18 cellular contexts compared by ENCODE assay signal in genomic region chr11:399731-400211, GRCh38. TPM values are rescaled to one million over a fixed set of nuclear protein-coding genes. Genes with fewer than 3 reads are reported as not detected.
DNase-seq lines count a peak whose midpoint lies in the region; ATAC-seq, FAIRE-seq and TF ChIP-seq lines count a peak whose summit lies in the region.
"Had no signal": no experiment of that assay in that cellular context is flagged by ENCODE, and none has a peak within 500 bp of the region (broad histone marks: within the 10 kb centered on the region; RNA-seq: fewer than 3 reads in every experiment).

No MANE protein-coding gene starts in this region.

- no peaks in the 10 kb centered on the region for H3K9me3 Mint-ChIP-seq in stimulated activated effector memory CD8-positive, alpha-beta T cell treated with anti-CD3 and anti-CD28 coated beads, Interleukin-12 subunit alpha, Interleukin-12 subunit beta, amount 100 ng/mL, for 72 hours
- H3K9me3 Mint-ChIP-seq: CD8-positive, alpha-beta memory T cell had no signal

- in situ Hi-C loops in K562 (cut with MboI), result no loop called here

- H3K27me3 ChIP-seq in left ventricle myocardium inferior (ENCODE audit: low read depth) (peaks cover 9% of the 10 kb centered on the region), K562 (ENCODE audit: control insufficient read depth in 2 of 2, insufficient read depth in 2 of 2, low read length in 2 of 2) (no peaks in the 10 kb centered on the region), stomach (peaks cover 0 to 27% (median 10%) of the 10 kb centered on the region in 3 donors)

- no peaks in the 10 kb centered on the region for H4K20me1 ChIP-seq in K562 (replicated peaks; ENCODE audit: control insufficient read depth, insufficient read depth, low read length)

- H3K9me3 ChIP-seq in left ventricle myocardium inferior (replicated peaks), result no peaks in the 10 kb centered on the region
- H3K9me3 ChIP-seq in K562 (replicated peaks; ENCODE audit: control insufficient read depth, insufficient read depth, low read depth, low read length), result peaks cover 2% of the 10 kb centered on the region; the same call in 1 of the 2 replicates
- H3K9me3 ChIP-seq in stomach, result no peaks in the 10 kb centered on the region

- TF ChIP-seq EP300 in K562 (IDR thresholded peaks at IDR 0.05; ENCODE audit: low read length) (no peak), stomach (IDR thresholded peaks at IDR 0.05) (no peak)

- H3K27ac Mint-ChIP-seq in stimulated activated effector memory CD8-positive, alpha-beta T cell treated with anti-CD3 and anti-CD28 coated beads, Interleukin-12 subunit alpha, Interleukin-12 subunit beta, amount 100 ng/mL, for 72 hours, result no peak overlapping the region

- H3K4me3 ChIP-seq in left ventricle myocardium inferior (no peak overlapping the region), K562 (no peak overlapping the region), stomach (no peak overlapping the region)
- H3K4me3 ChIP-seq: BLaER1 treated with 17β-estradiol and CSF1 and Interleukin-3, amounts not matched to agents 10 nM and 100 nM had no signal

- POLR2A ChIA-PET in K562 (lab: Yijun Ruan, JAX), result no interaction called here

- peaks cover 19% of the 10 kb centered on the region for H3K36me3 Mint-ChIP-seq in stimulated activated effector memory CD8-positive, alpha-beta T cell treated with anti-CD3 and anti-CD28 coated beads, Interleukin-12 subunit alpha, Interleukin-12 subunit beta, amount 100 ng/mL, for 72 hours
- H3K36me3 Mint-ChIP-seq: CD8-positive, alpha-beta memory T cell had no signal

- H3K4me2 ChIP-seq in K562 (ENCODE audit: insufficient read depth, low read length), result no peak overlapping the region
- H3K4me2 ChIP-seq: BLaER1 treated with 17β-estradiol and CSF1 and Interleukin-3, amounts not matched to agents 10 nM and 100 nM had no signal

- ATAC-seq in Right ventricle myocardium inferior (no peak), K562 (no peak), HG03469 (IDR thresholded peaks at IDR 0.05; ENCODE audit: unreplicated experiment) (no peak)
- peak; percentile 50 for ATAC-seq in stimulated activated effector memory CD8-positive, alpha-beta T cell treated with anti-CD3 and anti-CD28 coated beads, Interleukin-12 subunit alpha, Interleukin-12 subunit beta, amount 100 ng/mL, for 72 hours

- TF ChIP-seq CTCF in left ventricle myocardium inferior (IDR thresholded peaks at IDR 0.05; ENCODE audit: borderline replicate concordance) (no peak), K562 (IDR thresholded peaks at IDR 0.05 in 2 of 3, conservative IDR thresholded peaks at IDR 0.05 in 1 of 3; ENCODE audit: insufficient read depth in 2 of 3, low read depth in 1 of 3, low read length in 3 of 3) (no peak), stomach (IDR thresholded peaks at IDR 0.05) (no peak)

- no TSS peak for BruUV-seq in K562 (replicated peaks; lab: Mats Ljungman, UMichigan)

- TF ChIP-seq RAD21 in K562 (CRISPR knock-in tag; conservative IDR thresholded peaks at IDR 0.05 in 1 of 2, IDR thresholded peaks at IDR 0.05 in 1 of 2), result no peak

- H3K4me1 ChIP-seq in left ventricle myocardium inferior, result peaks cover 13% of the 10 kb centered on the region
- peaks cover 5 to 39% of the 10 kb centered on the region in 2 experiments; a peak in 4 of 5 replicates for H3K4me1 ChIP-seq in K562 (replicated peaks in 1 of 2; ENCODE audit: control insufficient read depth in 2 of 2, insufficient read depth in 2 of 2, low read length in 2 of 2)
- peaks cover 0 to 34% (median 29%) of the 10 kb centered on the region in 4 donors for H3K4me1 ChIP-seq in stomach

- H3K27ac ChIP-seq in left ventricle myocardium inferior (replicated peaks) (no peak overlapping the region), K562 (ENCODE audit: extremely low read depth, low read depth, low read length) (no peak overlapping the region), stomach (no peak overlapping the region)
- H3K27ac ChIP-seq: BLaER1 treated with 17β-estradiol and CSF1 and Interleukin-3, amounts not matched to agents 10 nM and 100 nM had no signal

- intact Hi-C loops in Right ventricle myocardium inferior (cut with DNase I) (no loop called here), left ventricle myocardium inferior (cut with micrococcal nuclease) (no loop called here), K562 (cut with micrococcal nuclease) (no loop called here), stomach (cut with DNase I; ENCODE audit: low total_unique reads) (no loop called here)

- H3K9me1 ChIP-seq in K562 (ENCODE audit: control insufficient read depth, insufficient read depth, low read length), result no peaks in the 10 kb centered on the region

- H3K79me2 ChIP-seq in K562 (ENCODE audit: control insufficient read depth, insufficient read depth, low read length), result peaks cover 19% of the 10 kb centered on the region

- no peak overlapping the region for H2AFZ ChIP-seq in K562 (ENCODE audit: low read depth, low read length)

- peaks cover 14% of the 10 kb centered on the region for H3K4me1 Mint-ChIP-seq in stimulated activated effector memory CD8-positive, alpha-beta T cell treated with anti-CD3 and anti-CD28 coated beads, Interleukin-12 subunit alpha, Interleukin-12 subunit beta, amount 100 ng/mL, for 72 hours

- CTCF ChIA-PET in K562 (lab: Yijun Ruan, JAX; ENCODE audit: low intra/inter-chr PET ratio), result no interaction called here

- no peak overlapping the region for H3K9ac ChIP-seq in K562 (ENCODE audit: insufficient read depth in 1 of 2, low read depth in 2 of 2, low read length in 2 of 2)
- H3K9ac ChIP-seq: BLaER1 treated with 17β-estradiol and CSF1 and Interleukin-3, amounts not matched to agents 10 nM and 100 nM had no signal

- no peaks in the 10 kb centered on the region for H3K36me3 ChIP-seq in left ventricle myocardium inferior
- H3K36me3 ChIP-seq in K562 (ENCODE audit: control insufficient read depth, insufficient read depth, low read length), result peaks cover 62% of the 10 kb centered on the region; the same call in 2 of the 3 replicates
- H3K36me3 ChIP-seq in stomach, result peaks cover 0 to 46% (median 27%) of the 10 kb centered on the region in 4 donors
- H3K36me3 ChIP-seq: BLaER1 treated with 17β-estradiol and CSF1 and Interleukin-3, amounts not matched to agents 10 nM and 100 nM had no signal

- no peak overlapping the region for H3K4me3 Mint-ChIP-seq in stimulated activated effector memory CD8-positive, alpha-beta T cell treated with anti-CD3 and anti-CD28 coated beads, Interleukin-12 subunit alpha, Interleukin-12 subunit beta, amount 100 ng/mL, for 72 hours
- H3K4me3 Mint-ChIP-seq: CD8-positive, alpha-beta memory T cell had no signal

- TF ChIP-seq POLR2A in K562 (conservative IDR thresholded peaks at IDR 0.05) (no peak), stomach (IDR thresholded peaks at IDR 0.05) (no peak)

- DNase-seq in Right ventricle myocardium inferior (ENCODE audit: missing footprints) (peak; percentile 35), left ventricle myocardium inferior (no peak), EH (ENCODE audit: low read depth) (peak; percentile 18), K562 (ENCODE audit: extremely low read depth in 1 of 4, low spot score in 3 of 4) (no peak), stomach (no peak)
- no peak for DNase-seq in stimulated activated effector memory CD8-positive, alpha-beta T cell treated with anti-CD3 and anti-CD28 coated beads, Interleukin-12 subunit alpha, Interleukin-12 subunit beta, amount 100 ng/mL, for 72 hours (ENCODE audit: low spot score in 2 of 2)
- DNase-seq: CD8-positive, alpha-beta memory T cell; DMS79 treated with DMSO at 0.1 percent for 48 hours; KG1; NCI-H1417; NCI-H187; NCI-H345; NCI-H524 treated with DMSO at 0.1 percent for 48 hours had no signal

- no peak for FAIRE-seq in K562 (lab: Jason Lieb, UNC)
- FAIRE-seq: A204.1 had no signal

- 95% methylated on average over 14 of the region's 21 CpGs for WGBS in K562 (ENCODE audit: insufficient coverage, low coverage, missing lambda C conversion rate)
- WGBS in stomach, 5 donors, result 47 to 95% (median 88%) methylated on average over 15 to 21 of the region's 21 CpGs

RNA-seq across cellular contexts. Expression of gene PKP3, which starts 5.8 kb away (rescaled TPM):
- total RNA-seq in Right ventricle myocardium inferior (0.32 TPM), left ventricle myocardium inferior (0.52 TPM), K562 (2014; rRNA removed) (99.7 and 122 TPM in 2 replicates), K562 (2014; rRNA removed; fragmentation: Illumina TruSeq; extraction: Trizol) (11.2 and 14.9 TPM in 2 replicates), K562 (2015; rRNA removed; fragmentation: Illumina TruSeq; extraction: Trizol) (30.7 and 36.6 TPM in 2 replicates), K562 (2021) (102 and 110 TPM in 2 replicates), stomach (100 to 1,000 TPM in 3 of 5 donors, 10 to 100 TPM in 2; 26.3 to 356 (median 141) TPM)
- total RNA-seq in K562 (2011; cell fraction: chromatin; rRNA removed; ENCODE audit: low replicate concordance), result 29.8 and 101 TPM in 2 replicates
- 77.2 and 90.9 TPM in 2 replicates for total RNA-seq in K562 (2011; cell fraction: nucleolus; rRNA removed)
- total RNA-seq in K562 (2011; cell fraction: nucleoplasm; rRNA removed), result 38.5 and 42.2 TPM in 2 replicates
- polyA plus RNA-seq in K562 (2011; rRNA removed) (45.4 and 47.8 TPM in 2 replicates), K562 (2014; fragmentation: Illumina TruSeq; extraction: Trizol) (26.9 and 39.7 TPM in 2 replicates), K562 (2014; fragmentation: Nextera tagmentation; extraction: Ambion mirVana) (under 1 TPM; 0.11 to 0.45 TPM), K562 (2014; rRNA removed) (73.9 and 78.9 TPM in 2 replicates), stomach (10 to 100 TPM; 31.1 to 94.5 (median 41.7) TPM)
- polyA plus RNA-seq in K562 (2011; cell fraction: cytosol; rRNA removed), result 40.1 and 126 TPM in 2 replicates
- 77.2 and 108 TPM in 2 replicates for polyA plus RNA-seq in K562 (2011; cell fraction: nucleus; rRNA removed)
- polyA plus RNA-seq in K562 (2012), result 49.0 and 59.2 TPM in 2 replicates
- 8.3 and 21.7 TPM in 2 replicates for polyA minus RNA-seq in K562 (2011; rRNA and poly(A)+ RNA removed)
- 71.3 and 72.2 TPM in 2 replicates for polyA minus RNA-seq in K562 (2011; cell fraction: cytosol; rRNA and poly(A)+ RNA removed)
- 28.1 and 30.5 TPM in 2 replicates for polyA minus RNA-seq in K562 (2011; cell fraction: nucleus; rRNA and poly(A)+ RNA removed)
- total RNA-seq: CD8-positive, alpha-beta memory T cell; SK-MEL-5 had no signal

RNA-seq across cellular contexts. Expression of gene SIGIRR, which starts 15.0 kb away (rescaled TPM):
- total RNA-seq in Right ventricle myocardium inferior (50.0 TPM), left ventricle myocardium inferior (34.9 TPM), K562 (2014; rRNA removed) (109 and 114 TPM in 2 replicates), K562 (2014; rRNA removed; fragmentation: Illumina TruSeq; extraction: Trizol) (6.0 and 7.2 TPM in 2 replicates), K562 (2015; rRNA removed; fragmentation: Illumina TruSeq; extraction: Trizol) (50.6 and 51.6 TPM in 2 replicates), K562 (2021) (83.1 and 93.8 TPM in 2 replicates), stomach (100 to 1,000 TPM in 3 of 5 donors, 10 to 100 TPM in 2; 11.4 to 325 (median 110) TPM)
- 8.7 and 27.6 TPM in 2 replicates for total RNA-seq in K562 (2011; cell fraction: chromatin; rRNA removed; ENCODE audit: low replicate concordance)
- 50.7 and 50.9 TPM in 2 replicates for total RNA-seq in K562 (2011; cell fraction: nucleolus; rRNA removed)
- total RNA-seq in K562 (2011; cell fraction: nucleoplasm; rRNA removed), result 15.8 and 24.1 TPM in 2 replicates
- polyA plus RNA-seq in K562 (2011; rRNA removed) (22.5 and 25.0 TPM in 2 replicates), K562 (2014; fragmentation: Illumina TruSeq; extraction: Trizol) (14.8 and 46.2 TPM in 2 replicates), K562 (2014; fragmentation: Nextera tagmentation; extraction: Ambion mirVana) (10 to 100 TPM in 1 of 2 experiments, 1 to 10 TPM in 1; 6.3 to 13.3 TPM), K562 (2014; rRNA removed) (92.4 and 133 TPM in 2 replicates), stomach (100 to 1,000 TPM; 110 to 227 (median 164) TPM)
- polyA plus RNA-seq in K562 (2011; cell fraction: cytosol; rRNA removed), result 41.4 and 135 TPM in 2 replicates
- polyA plus RNA-seq in K562 (2011; cell fraction: nucleus; rRNA removed), result 81.1 and 118 TPM in 2 replicates
- polyA plus RNA-seq in K562 (2012), result 55.3 and 81.1 TPM in 2 replicates
- polyA minus RNA-seq in K562 (2011; rRNA and poly(A)+ RNA removed), result 1.1 and 2.3 TPM in 2 replicates
- polyA minus RNA-seq in K562 (2011; cell fraction: cytosol; rRNA and poly(A)+ RNA removed), result 12.4 and 13.7 TPM in 2 replicates
- polyA minus RNA-seq in K562 (2011; cell fraction: nucleus; rRNA and poly(A)+ RNA removed), result 11.0 and 11.7 TPM in 2 replicates

RNA-seq across cellular contexts. Expression of gene B4GALNT4, which starts 30.5 kb away (rescaled TPM):
- total RNA-seq in Right ventricle myocardium inferior (0.54 TPM), left ventricle myocardium inferior (1.5 TPM), K562 (2014; rRNA removed) (22.7 and 26.2 TPM in 2 replicates), K562 (2014; rRNA removed; fragmentation: Illumina TruSeq; extraction: Trizol) (2.1 and 2.5 TPM in 2 replicates), K562 (2015; rRNA removed; fragmentation: Illumina TruSeq; extraction: Trizol) (7.6 and 9.7 TPM in 2 replicates), K562 (2021) (33.6 and 37.1 TPM in 2 replicates), stomach (1 to 10 TPM in 2 of 5 donors, under 1 TPM in 1, not detected in 2; 0.45 to 7.5 (median 4.2) TPM)
- total RNA-seq in K562 (2011; cell fraction: chromatin; rRNA removed; ENCODE audit: low replicate concordance), result 45.4 and 151 TPM in 2 replicates
- 117 and 141 TPM in 2 replicates for total RNA-seq in K562 (2011; cell fraction: nucleolus; rRNA removed)
- 54.9 and 57.5 TPM in 2 replicates for total RNA-seq in K562 (2011; cell fraction: nucleoplasm; rRNA removed)
- polyA plus RNA-seq in K562 (2011; rRNA removed) (14.0 and 22.7 TPM in 2 replicates), K562 (2014; fragmentation: Illumina TruSeq; extraction: Trizol) (4.5 and 10.9 TPM in 2 replicates), K562 (2014; fragmentation: Nextera tagmentation; extraction: Ambion mirVana) (under 1 TPM in 1 of 2 experiments, not detected in 1; 0.20 TPM), K562 (2014; rRNA removed) (30.0 and 32.0 TPM in 2 replicates), stomach (1 to 10 TPM; 2.4 to 8.8 (median 4.4) TPM)
- polyA plus RNA-seq in K562 (2011; cell fraction: cytosol; rRNA removed), result 20.4 and 42.5 TPM in 2 replicates
- polyA plus RNA-seq in K562 (2011; cell fraction: nucleus; rRNA removed), result 174 and 271 TPM in 2 replicates
- polyA plus RNA-seq in K562 (2012), result 17.2 and 19.0 TPM in 2 replicates
- 2.1 and 3.3 TPM in 2 replicates for polyA minus RNA-seq in K562 (2011; rRNA and poly(A)+ RNA removed)
- polyA minus RNA-seq in K562 (2011; cell fraction: cytosol; rRNA and poly(A)+ RNA removed), result 8.1 and 9.7 TPM in 2 replicates
- 23.6 and 27.2 TPM in 2 replicates for polyA minus RNA-seq in K562 (2011; cell fraction: nucleus; rRNA and poly(A)+ RNA removed)

RNA-seq across cellular contexts. Expression of gene ANO9, which starts 42.0 kb away (rescaled TPM):
- total RNA-seq in Right ventricle myocardium inferior (0.41 TPM), left ventricle myocardium inferior (0.11 TPM), K562 (2014; rRNA removed) (4.9 and 5.1 TPM in 2 replicates), K562 (2014; rRNA removed; fragmentation: Illumina TruSeq; extraction: Trizol) (1.0 and 1.1 TPM in 2 replicates), K562 (2015; rRNA removed; fragmentation: Illumina TruSeq; extraction: Trizol) (3.8 TPM in 2 replicates), K562 (2021) (9.3 and 14.5 TPM in 2 replicates), stomach (100 to 1,000 TPM in 1 of 5 donors, 10 to 100 TPM in 3, 1 to 10 TPM in 1; 5.7 to 208 (median 40.2) TPM)
- 28.4 and 83.6 TPM in 2 replicates for total RNA-seq in K562 (2011; cell fraction: chromatin; rRNA removed; ENCODE audit: low replicate concordance)
- total RNA-seq in K562 (2011; cell fraction: nucleolus; rRNA removed), result 54.4 and 56.8 TPM in 2 replicates
- total RNA-seq in K562 (2011; cell fraction: nucleoplasm; rRNA removed), result 33.9 and 40.5 TPM in 2 replicates
- polyA plus RNA-seq in K562 (2011; rRNA removed) (5.4 and 19.1 TPM in 2 replicates), K562 (2014; fragmentation: Illumina TruSeq; extraction: Trizol) (4.5 and 5.5 TPM in 2 replicates), K562 (2014; fragmentation: Nextera tagmentation; extraction: Ambion mirVana) (under 1 TPM; 0.20 to 0.27 TPM), K562 (2014; rRNA removed) (10.7 and 10.8 TPM in 2 replicates), stomach (10 to 100 TPM in 2 of 3 donors, 1 to 10 TPM in 1; 9.8 to 37.6 (median 12.8) TPM)
- 4.1 and 4.3 TPM in 2 replicates for polyA plus RNA-seq in K562 (2011; cell fraction: cytosol; rRNA removed)
- 179 and 200 TPM in 2 replicates for polyA plus RNA-seq in K562 (2011; cell fraction: nucleus; rRNA removed)
- polyA plus RNA-seq in K562 (2012), result 11.4 and 33.5 TPM in 2 replicates
- polyA minus RNA-seq in K562 (2011; rRNA and poly(A)+ RNA removed), result 1.3 and 1.4 TPM in 2 replicates
- polyA minus RNA-seq in K562 (2011; cell fraction: cytosol; rRNA and poly(A)+ RNA removed), result 2.9 and 3.2 TPM in 2 replicates
- 19.4 and 27.1 TPM in 2 replicates for polyA minus RNA-seq in K562 (2011; cell fraction: nucleus; rRNA and poly(A)+ RNA removed)
- total RNA-seq: H4, SK-MEL-5 had no signal

RNA-seq across cellular contexts. Expression of gene PTDSS2, which starts 50.3 kb away (rescaled TPM):
- 27.8 TPM for total RNA-seq in Right ventricle myocardium inferior
- total RNA-seq in left ventricle myocardium inferior, result 30.2 TPM
- 105 and 295 TPM in 2 replicates for total RNA-seq in K562 (2011; cell fraction: chromatin; rRNA removed; ENCODE audit: low replicate concordance)
- 221 and 222 TPM in 2 replicates for total RNA-seq in K562 (2011; cell fraction: nucleolus; rRNA removed)
- 123 and 136 TPM in 2 replicates for total RNA-seq in K562 (2011; cell fraction: nucleoplasm; rRNA removed)
- total RNA-seq in K562 (2014; rRNA removed), result 42.4 and 61.4 TPM in 2 replicates
- 7.7 and 10.3 TPM in 2 replicates for total RNA-seq in K562 (2014; rRNA removed; fragmentation: Illumina TruSeq; extraction: Trizol)
- 17.2 and 19.2 TPM in 2 replicates for total RNA-seq in K562 (2015; rRNA removed; fragmentation: Illumina TruSeq; extraction: Trizol)
- total RNA-seq in K562 (2021), result 51.4 and 53.9 TPM in 2 replicates
- polyA plus RNA-seq in K562 (2011; rRNA removed), result 22.4 and 36.2 TPM in 2 replicates
- 31.4 and 55.2 TPM in 2 replicates for polyA plus RNA-seq in K562 (2011; cell fraction: cytosol; rRNA removed)
- 204 and 221 TPM in 2 replicates for polyA plus RNA-seq in K562 (2011; cell fraction: nucleus; rRNA removed)
- 33.8 and 52.0 TPM in 2 replicates for polyA plus RNA-seq in K562 (2012)
- 16.9 and 25.2 TPM in 2 replicates for polyA plus RNA-seq in K562 (2014; fragmentation: Illumina TruSeq; extraction: Trizol)
- 1 to 10 TPM in 1 of 2 experiments, under 1 TPM in 1; 0.45 to 1.1 TPM for polyA plus RNA-seq in K562 (2014; fragmentation: Nextera tagmentation; extraction: Ambion mirVana)
- polyA plus RNA-seq in K562 (2014; rRNA removed), result 36.8 and 38.3 TPM in 2 replicates
- 21.0 and 25.3 TPM in 2 replicates for polyA minus RNA-seq in K562 (2011; rRNA and poly(A)+ RNA removed)
- 26.6 and 30.7 TPM in 2 replicates for polyA minus RNA-seq in K562 (2011; cell fraction: cytosol; rRNA and poly(A)+ RNA removed)
- polyA minus RNA-seq in K562 (2011; cell fraction: nucleus; rRNA and poly(A)+ RNA removed), result 37.0 and 51.1 TPM in 2 replicates
- total RNA-seq in stomach, result 100 to 1,000 TPM in 2 of 5 donors, 10 to 100 TPM in 3; 16.5 to 264 (median 59.0) TPM
- 10 to 100 TPM; 11.6 to 24.3 (median 22.3) TPM for polyA plus RNA-seq in stomach

Comparison
In these comparisons a context has a peak if more than half of its experiments do, and no peak if none do; other contexts are left out.
1. DNase-seq: peak in Right ventricle myocardium inferior (single experiment) and EH (single experiment); none in left ventricle myocardium inferior (single experiment), K562 (0 of 4), stimulated activated effector memory CD8-positive, alpha-beta T cell treated with anti-CD3 and anti-CD28 coated beads, Interleukin-12 subunit alpha, Interleukin-12 subunit beta, amount 100 ng/mL, for 72 hours (0 of 2) and stomach (single experiment).